ENCODE assay signal across 16 cellular contexts in genomic region chr5:136506131-136506530, GRCh38.
DNase-seq lines count a peak whose midpoint lies in the region; ATAC-seq, FAIRE-seq and TF ChIP-seq lines count a peak whose summit lies in the region.
"Had no signal": no experiment of that assay in that cellular context is flagged by ENCODE, and none has a peak within 500 bp of the region (broad histone marks: within the 10 kb centered on the region; RNA-seq: fewer than 3 reads in every experiment).

No MANE protein-coding gene starts in this region.

- H2BK5ac ChIP-seq in H1 (ENCODE audit: low read depth, low read length), result no peak overlapping the region; the same call in 1 of the 2 replicates

- H2BK15ac ChIP-seq in H1 (ENCODE audit: low read length), result no peak overlapping the region

- ATAC-seq in left lobe of liver, result no peak
- ATAC-seq: GM12878, HCT116 had no signal

- no peak for TF ChIP-seq EP300 in H1 (IDR thresholded peaks at IDR 0.05; ENCODE audit: borderline replicate concordance in 1 of 2, low read depth in 2 of 2, low read length in 2 of 2)

- peak; percentile 3 to 46; a peak in 3 of 4 replicates for TF ChIP-seq RAD21 in H1 (IDR thresholded peaks at IDR 0.05 in 1 of 2, conservative IDR thresholded peaks at IDR 0.05 in 1 of 2; ENCODE audit: low read depth in 2 of 2, low read length in 2 of 2)

- no peak overlapping the region for H3K23ac ChIP-seq in H1 (ENCODE audit: insufficient read length)

- peak in 2 of 3 experiments; percentile 26 to 39; a peak in 3 of 4 replicates for TF ChIP-seq CTCF in H1 (IDR thresholded peaks at IDR 0.05; ENCODE audit: control extremely low read depth in 1 of 3, insufficient read depth in 1 of 3, low read depth in 1 of 3, low read length in 3 of 3)

- no peak overlapping the region for H3K14ac ChIP-seq in H1 (ENCODE audit: insufficient read length)

- H2BK20ac ChIP-seq in H1 (ENCODE audit: low read length), result 0 out of 2 replicates have a peak overlapping the region, but pooled peaks have one; percentile 50

- DNase-seq in ELF-1 (ENCODE audit: low read depth, low spot score) (peak; percentile 18), H7 (peak; percentile 1), H1 (ENCODE audit: low read depth in 1 of 2, low spot score in 2 of 2) (no peak), iPS-NIHi11 (ENCODE audit: low spot score) (peak; percentile 48), left lobe of liver (ENCODE audit: low spot score) (no peak), KBM-7 (no peak)
- no peak for DNase-seq in stimulated activated CD4-positive, alpha-beta T cell treated with anti-CD3 and anti-CD28 coated beads, Interleukin-4, amount 100 ng/mL, for 4 hours
- DNase-seq: C1 segment of cervical spinal cord; Calu3; CD4-positive, alpha-beta T cell; DMS 273 treated with DMSO at 0.1 percent for 48 hours; GOT3 had no signal

- in situ Hi-C loops in KBM-7 (cut with MboI; ENCODE audit: low pct_unique_long_range_greater_than_20kb, low sequenced_read_pairs), result no loop called here

- no peaks in the 10 kb centered on the region for H3K23me2 ChIP-seq in H1 (ENCODE audit: low read depth, low read length)

- H2AFZ ChIP-seq in H1 (ENCODE audit: low read length), result peak overlapping the region; percentile 78

- no peak overlapping the region for H4K5ac ChIP-seq in H1 (ENCODE audit: insufficient read length, low read depth, low read length)

- H3K4me1 ChIP-seq in H1 (replicated peaks in 1 of 4; ENCODE audit: control insufficient read depth in 3 of 4, insufficient read depth in 4 of 4, low read length in 3 of 4), result peaks cover 0 to under 1% (median 0%) of the 10 kb centered on the region in 4 experiments; a peak in 2 of 7 replicates

- H3K79me2 ChIP-seq in H1 (ENCODE audit: control insufficient read depth in 1 of 2, insufficient read depth in 2 of 2, low read length in 2 of 2), result no peaks in the 10 kb centered on the region; a peak in 1 of 4 replicates

- H3K27me3 ChIP-seq in H7 (ENCODE audit: control insufficient read depth, insufficient read depth, low read length) (no peaks in the 10 kb centered on the region), H1 (replicated peaks in 1 of 4; ENCODE audit: control insufficient read depth in 3 of 4, extremely low read depth in 1 of 4, insufficient read depth in 3 of 4, low read length in 3 of 4) (no peaks in the 10 kb centered on the region)

- no peaks in the 10 kb centered on the region for H4K20me1 ChIP-seq in H1 (replicated peaks in 1 of 2; ENCODE audit: control insufficient read depth in 1 of 2, insufficient read depth in 2 of 2, low read length in 2 of 2)

- H3K4me3 ChIP-seq in H7 (ENCODE audit: insufficient read depth, low read depth, low read length), result no peak overlapping the region
- no peak overlapping the region for H3K4me3 ChIP-seq in H1 (ENCODE audit: extremely low read depth in 1 of 4, insufficient read depth in 2 of 4, low read depth in 3 of 4, low read length in 4 of 4)
- H3K4me3 ChIP-seq: GM12878 had no signal

- peak overlapping the region; percentile 1; the same call in 1 of the 2 replicates for H3K18ac ChIP-seq in H1 (ENCODE audit: extremely low read depth, low read length)

- H3K27ac ChIP-seq in H1 (ENCODE audit: low read depth, low read length), result no peak overlapping the region

- no peak overlapping the region for H4K91ac ChIP-seq in H1 (replicated peaks; ENCODE audit: insufficient read length, low read length)

- no peak overlapping the region for H3K56ac ChIP-seq in H1 (replicated peaks; ENCODE audit: insufficient read length, low read depth, low read length)

- H2BK120ac ChIP-seq in H1 (replicated peaks; ENCODE audit: low read depth, low read length), result no peak overlapping the region

- H3K9me3 ChIP-seq in H1 (ENCODE audit: insufficient read depth in 2 of 2, low read depth in 1 of 2, low read length in 1 of 2), result no peaks in the 10 kb centered on the region

- H3K36me3 ChIP-seq in H7 (replicated peaks; ENCODE audit: control insufficient read depth, insufficient read depth, low read length), result no peaks in the 10 kb centered on the region
- H3K36me3 ChIP-seq in H1 (ENCODE audit: control insufficient read depth in 2 of 4, insufficient read depth in 4 of 4, low read length in 3 of 4), result no peaks in the 10 kb centered on the region

- H3K79me1 ChIP-seq in H1 (ENCODE audit: low read depth, low read length), result no peaks in the 10 kb centered on the region

- H4K8ac ChIP-seq in H1 (ENCODE audit: extremely low read depth, insufficient read depth, low read length), result no peak overlapping the region

- H3K4ac ChIP-seq in H1 (replicated peaks; ENCODE audit: insufficient read length, low read depth, low read length), result no peak overlapping the region

- H3K4me2 ChIP-seq in H1 (ENCODE audit: insufficient read depth in 1 of 2, low read depth in 2 of 2, low read length in 2 of 2), result no peak overlapping the region

- POLR2A ChIA-PET in H1 (lab: Charles Lee; ENCODE audit: partially characterized antibody), result no interaction called here

- H2AK5ac ChIP-seq in H1 (ENCODE audit: low read depth, low read length), result no peak overlapping the region

- FAIRE-seq in H1 (lab: Jason Lieb, UNC), result no peak
- FAIRE-seq: A204.1, GM12878, GM18507 had no signal

- H2BK12ac ChIP-seq in H1 (ENCODE audit: low read depth, low read length), result no peak overlapping the region

- CTCF ChIA-PET in H1 (lab: Charles Lee; ENCODE audit: partially characterized antibody), result interaction anchor here (0.6 to 3.0 kb wide), 5 partner anchors 10 to 180 kb away, joined by 3 to 14 read pairs (median 3); no protein-coding TSS in a partner anchor

- no peak overlapping the region for H3K9ac ChIP-seq in H1 (replicated peaks in 1 of 4; ENCODE audit: extremely low read depth in 1 of 4, low read depth in 3 of 4, low read length in 3 of 4)

- WGBS in H1 (ENCODE audit: extremely low coverage in 1 of 2, insufficient coverage in 1 of 2, insufficient read length in 1 of 2, insufficient replicate concordance in 2 of 2, low coverage in 1 of 2, low lambda C conversion rate in 2 of 2, missing lambda C conversion rate in 1 of 2), 2 experiments, result 60% methylated on average over 1 of the region's 1 CpG; no CpG with 5 or more reads in 1 of the 2 experiments

- TF ChIP-seq POLR2A in H1 (IDR thresholded peaks at IDR 0.05; ENCODE audit: control extremely low read depth in 1 of 2, low read depth in 2 of 2, low read length in 2 of 2), result no peak

TF ChIP-seq in H1, 55 proteins besides CTCF, POLR2A, EP300 and RAD21:
- TF ChIP-seq ATF3 (IDR thresholded peaks at IDR 0.05; ENCODE audit: insufficient read depth, low read depth, low read length) (no peak), SAP30 (IDR thresholded peaks at IDR 0.05; ENCODE audit: insufficient read depth, insufficient replicate concordance, low read length) (no peak), BACH1 (IDR thresholded peaks at IDR 0.05; ENCODE audit: low read length) (no peak), RXRA (IDR thresholded peaks at IDR 0.05; ENCODE audit: insufficient read depth, low read depth, low read length) (no peak), E2F6 (IDR thresholded peaks at IDR 0.05) (no peak), NANOG (IDR thresholded peaks at IDR 0.05; ENCODE audit: insufficient read depth, low read depth, low read length, poor library complexity, severe bottlenecking) (no peak), EGR1 (IDR thresholded peaks at IDR 0.05; ENCODE audit: borderline replicate concordance, low read depth, low read length) (no peak), MAFK (IDR thresholded peaks at IDR 0.05; ENCODE audit: low read depth, low read length) (no peak), GABPA (IDR thresholded peaks at IDR 0.05; ENCODE audit: borderline replicate concordance, insufficient read depth, low read length) (no peak), JUND (IDR thresholded peaks at IDR 0.05; ENCODE audit: low read length) (no peak)

Comparison
In these comparisons a context has a peak if more than half of its experiments do, and no peak if none do; other contexts are left out.
1. DNase-seq: peak in ELF-1 (single experiment), H7 (single experiment) and iPS-NIHi11 (single experiment); none in H1 (0 of 2), left lobe of liver (single experiment), stimulated activated CD4-positive, alpha-beta T cell treated with anti-CD3 and anti-CD28 coated beads, Interleukin-4, amount 100 ng/mL, for 4 hours (0 of 2) and KBM-7 (single experiment).